ENCODE assay signal across 31 cellular contexts in the genomic region with DNA sequence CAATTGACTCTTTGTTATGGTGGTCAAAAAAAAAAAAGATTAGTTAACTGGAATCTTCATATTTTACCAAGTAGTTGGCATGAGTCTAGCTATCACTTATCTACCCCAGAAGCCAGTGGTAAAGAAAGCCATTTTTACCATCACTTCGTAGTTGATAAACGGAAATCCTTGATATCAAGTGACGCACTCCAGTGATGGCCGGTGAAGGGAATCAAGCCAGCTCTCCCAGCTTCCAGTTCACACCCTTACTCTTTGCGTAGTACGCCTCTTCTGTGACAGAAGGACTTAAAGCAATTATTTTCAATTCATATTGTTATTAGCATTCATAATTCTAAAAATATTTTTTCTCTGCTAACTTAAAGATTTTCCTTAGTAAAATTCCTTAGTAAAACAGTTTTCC.
"Had no signal": no experiment of that assay in that cellular context is flagged by ENCODE, and none has a peak within 500 bp of the region (broad histone marks: within the 10 kb centered on the region; RNA-seq: fewer than 3 reads in every experiment).

No MANE protein-coding gene starts in this region.

- H3K27me3 ChIP-seq: adrenal gland, ascending aorta, body of pancreas, brain microvascular endothelial cell, breast epithelium, cardiac muscle cell had no signal

- H3K4me3 ChIP-seq: adrenal gland, ascending aorta, body of pancreas, breast epithelium, cardiac muscle cell had no signal

- H3K9me3 ChIP-seq: ascending aorta, body of pancreas, breast epithelium had no signal

- H3K36me3 ChIP-seq: adrenal gland, ascending aorta, brain microvascular endothelial cell, breast epithelium, cardiac muscle cell had no signal

- H3K27ac ChIP-seq: adrenal gland, ascending aorta, body of pancreas, brain microvascular endothelial cell, breast epithelium, cardiac muscle cell had no signal

- H3K4me1 ChIP-seq: adrenal gland, ascending aorta, body of pancreas, breast epithelium had no signal

- FAIRE-seq: astrocyte, bronchial epithelial cell had no signal

- DNase-seq: activated effector memory CD4-positive, alpha-beta T cell treated with anti-CD3 and anti-CD28 coated beads, Interleukin-2, amount 50 U/mL, for 16 hours; activated effector memory CD4-positive, alpha-beta T cell treated with Interleukin-2 at 50 U/mL for 16 hours; activated gamma-delta T cell; activated gamma-delta T cell treated with Interleukin-2 at 50 U/mL for 16 hours; activated naive CD4-positive, alpha-beta T cell; activated naive CD4-positive, alpha-beta T cell treated with anti-CD3 and anti-CD28 coated beads for 36 hours; activated naive CD4-positive, alpha-beta T cell treated with anti-CD3 and anti-CD28 coated beads, Interleukin-2, amount 10 ng/mL, durations not matched to agents 7 days and 5 days; activated naive CD4-positive, alpha-beta T cell treated with anti-CD3 and anti-CD28 coated beads, Interleukin-2, amount 50 U/mL, for 16 hours; activated naive CD4-positive, alpha-beta T cell treated with Interleukin-2 at 50 U/mL for 16 hours; activated naive CD8-positive, alpha-beta T cell treated with anti-CD3 and anti-CD28 coated beads for 36 hours; activated naive CD8-positive, alpha-beta T cell treated with anti-CD3 and anti-CD28 coated beads, Interleukin-2, amount 10 ng/mL, durations not matched to agents 7 days and 5 days; activated naive CD8-positive, alpha-beta T cell treated with anti-CD3 and anti-CD28 coated beads, Interleukin-2, amount 50 U/mL, for 24 hours; activated T-cell treated with anti-CD3 and anti-CD28 coated beads, Interleukin-2, amount 50 U/mL, for 24 hours; activated T-cell treated with anti-CD3 and anti-CD28 coated beads, Interleukin-2, amount 50 U/mL, for 4 hours; activated T-cell treated with anti-CD3 and anti-CD28 coated beads, Interleukin-2, amount 50 U/mL, for 48 hours; activated T-cell treated with anti-CD3 and anti-CD28 coated beads, Interleukin-2, amount 50 U/mL, for 72 hours; adrenal gland; amniotic stem cell; amygdala; anterior cingulate cortex; aorta; body of pancreas; brain microvascular endothelial cell; caudate nucleus; central memory CD4-positive, alpha-beta T cell; cerebellar nuclear complex had no signal
